9 cellular contexts compared by ENCODE assay signal in genomic region chr2:241273552-241273988, GRCh38. TPM values are rescaled to one million over a fixed set of nuclear protein-coding genes. Genes with fewer than 3 reads are reported as not detected.
A peak's percentile ranks its signal among the peaks of the same experiment; 100 is the strongest.
DNase-seq lines count a peak whose midpoint lies in the region; ATAC-seq and TF ChIP-seq lines count a peak whose summit lies in the region.
"Had no signal": no experiment of that assay in that cellular context is flagged by ENCODE, and none has a peak within 500 bp of the region (broad histone marks: within the 10 kb centered on the region; RNA-seq: fewer than 3 reads in every experiment).

No MANE protein-coding gene starts in this region.

- peaks cover 0 to 48% (median 25%) of the 10 kb centered on the region in 3 donors for H3K4me1 ChIP-seq in gastroesophageal sphincter

- no peak for TF ChIP-seq POLR2A in gastroesophageal sphincter (IDR thresholded peaks at IDR 0.05)

- WGBS in gastroesophageal sphincter (ENCODE audit: low coverage in 1 of 2), 2 donors = 71 to 79% methylated on average over 5 to 6 of the region's 7 CpGs

- H3K36me3 ChIP-seq in gastroesophageal sphincter = peaks cover 0 to 9% of the 10 kb centered on the region in 2 donors

- TF ChIP-seq EP300 in gastroesophageal sphincter (IDR thresholded peaks at IDR 0.05) = no peak

- H3K9me3 Mint-ChIP-seq in T-helper 1 cell treated with Interleukin-12 subunit alpha and Interleukin-12 subunit beta and Interleukin-4 antibody, amounts not matched to agents 30 μg/mL and 1 μg/mL, for 36 hours = peaks cover 17% of the 10 kb centered on the region
- H3K9me3 Mint-ChIP-seq in WTC11 = peaks cover 13% of the 10 kb centered on the region; the same call in 1 of the 2 replicates
- peaks cover 11% of the 10 kb centered on the region in 2 donors for H3K9me3 Mint-ChIP-seq in stimulated activated naive B cell treated with anti-CD40 and anti-IgM and Interleukin-4, amounts not matched to agents 10 μg/mL and 1 μg/mL and 100 μg/mL, for 72 hours

- H3K27me3 ChIP-seq in gastroesophageal sphincter = no peaks in the 10 kb centered on the region
- H3K27me3 ChIP-seq: spleen had no signal

- POLR2A ChIA-PET in WTC11 (lab: Charles Lee) = interaction anchor here (0.7 kb wide), 1 partner anchor 77 kb away, joined by 3 read pairs; no protein-coding TSS in a partner anchor

- peak overlapping the region in 1 of 2 donors; percentile 99 for H3K4me3 ChIP-seq in gastroesophageal sphincter

- H3K4me1 Mint-ChIP-seq in T-helper 1 cell treated with Interleukin-12 subunit alpha and Interleukin-12 subunit beta and Interleukin-4 antibody, amounts not matched to agents 30 μg/mL and 1 μg/mL, for 36 hours (ENCODE audit: low read depth) = peaks cover 24% of the 10 kb centered on the region
- peaks cover 25% of the 10 kb centered on the region for H3K4me1 Mint-ChIP-seq in WTC11
- H3K4me1 Mint-ChIP-seq in stimulated activated naive B cell treated with anti-CD40 and anti-IgM and Interleukin-4, amounts not matched to agents 10 μg/mL and 1 μg/mL and 100 μg/mL, for 72 hours = peaks cover 40 to 62% of the 10 kb centered on the region in 2 donors

- peak overlapping the region; percentile 70 for H3K4me3 Mint-ChIP-seq in T-helper 1 cell treated with Interleukin-12 subunit alpha and Interleukin-12 subunit beta and Interleukin-4 antibody, amounts not matched to agents 30 μg/mL and 1 μg/mL, for 36 hours
- peak overlapping the region; percentile 70 for H3K4me3 Mint-ChIP-seq in WTC11
- peak overlapping the region; percentile 75 to 93 for H3K4me3 Mint-ChIP-seq in stimulated activated naive B cell treated with anti-CD40 and anti-IgM and Interleukin-4, amounts not matched to agents 10 μg/mL and 1 μg/mL and 100 μg/mL, for 72 hours

- peaks cover 33% of the 10 kb centered on the region for H3K36me3 Mint-ChIP-seq in T-helper 1 cell treated with Interleukin-12 subunit alpha and Interleukin-12 subunit beta and Interleukin-4 antibody, amounts not matched to agents 30 μg/mL and 1 μg/mL, for 36 hours (ENCODE audit: low read depth)
- H3K36me3 Mint-ChIP-seq in WTC11 = no peaks in the 10 kb centered on the region
- H3K36me3 Mint-ChIP-seq in stimulated activated naive B cell treated with anti-CD40 and anti-IgM and Interleukin-4, amounts not matched to agents 10 μg/mL and 1 μg/mL and 100 μg/mL, for 72 hours = peaks cover 25 to 55% of the 10 kb centered on the region in 2 donors

- no peak overlapping the region for H3K27ac Mint-ChIP-seq in T-helper 1 cell treated with Interleukin-12 subunit alpha and Interleukin-12 subunit beta and Interleukin-4 antibody, amounts not matched to agents 30 μg/mL and 1 μg/mL, for 36 hours
- peak overlapping the region; percentile 78 for H3K27ac Mint-ChIP-seq in WTC11
- H3K27ac Mint-ChIP-seq in stimulated activated naive B cell treated with anti-CD40 and anti-IgM and Interleukin-4, amounts not matched to agents 10 μg/mL and 1 μg/mL and 100 μg/mL, for 72 hours = no peak overlapping the region

- ATAC-seq in WTC11 = peak; percentile 25
- no peak for ATAC-seq in gastroesophageal sphincter
- ATAC-seq in stimulated activated naive B cell treated with anti-CD40 and anti-IgM and Interleukin-4, amounts not matched to agents 10 μg/mL and 1 μg/mL and 100 μg/mL, for 72 hours (replicated peaks) = no peak

- H3K9me3 ChIP-seq in gastroesophageal sphincter = no peaks in the 10 kb centered on the region

- TF ChIP-seq CTCF in WTC11 (IDR thresholded peaks at IDR 0.05) (no peak), gastroesophageal sphincter (IDR thresholded peaks at IDR 0.05) (no peak)

- H3K27me3 Mint-ChIP-seq in T-helper 1 cell treated with Interleukin-12 subunit alpha and Interleukin-12 subunit beta and Interleukin-4 antibody, amounts not matched to agents 30 μg/mL and 1 μg/mL, for 36 hours (ENCODE audit: low read depth) = no peaks in the 10 kb centered on the region
- H3K27me3 Mint-ChIP-seq in WTC11 (ENCODE audit: low read depth) = no peaks in the 10 kb centered on the region
- no peaks in the 10 kb centered on the region for H3K27me3 Mint-ChIP-seq in stimulated activated naive B cell treated with anti-CD40 and anti-IgM and Interleukin-4, amounts not matched to agents 10 μg/mL and 1 μg/mL and 100 μg/mL, for 72 hours

- no peak for DNase-seq in T-helper 1 cell
- DNase-seq in WTC11 (ENCODE audit: low spot score) = no peak
- no peak for DNase-seq in stimulated activated naive B cell treated with anti-CD40 and anti-IgM and Interleukin-4, amounts not matched to agents 10 μg/mL and 1 μg/mL and 100 μg/mL, for 72 hours
- DNase-seq in CD1c-positive myeloid dendritic cell (ENCODE audit: extremely low spot score) = no peak
- no peak for DNase-seq in T1000 (lab: John Stamatoyannopoulos, UW)
- no peak for DNase-seq in hepatic stellate cell (ENCODE audit: low spot score)
- DNase-seq: spleen had no signal

- CTCF ChIA-PET in WTC11 (lab: Charles Lee) = no interaction called here

- H3K27ac ChIP-seq in gastroesophageal sphincter = peak overlapping the region; percentile 97 to 98 (median 98)

TF ChIP-seq in WTC11, 78 proteins besides CTCF, POLR2A, EP300 and RAD21:
- TF ChIP-seq, protein P1, sequence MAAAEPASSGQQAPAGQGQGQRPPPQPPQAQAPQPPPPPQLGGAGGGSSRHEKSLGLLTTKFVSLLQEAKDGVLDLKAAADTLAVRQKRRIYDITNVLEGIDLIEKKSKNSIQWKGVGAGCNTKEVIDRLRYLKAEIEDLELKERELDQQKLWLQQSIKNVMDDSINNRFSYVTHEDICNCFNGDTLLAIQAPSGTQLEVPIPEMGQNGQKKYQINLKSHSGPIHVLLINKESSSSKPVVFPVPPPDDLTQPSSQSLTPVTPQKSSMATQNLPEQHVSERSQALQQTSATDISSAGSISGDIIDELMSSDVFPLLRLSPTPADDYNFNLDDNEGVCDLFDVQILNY (CRISPR knock-in tag; IDR thresholded peaks at IDR 0.05) = no peak
- no peak for TF ChIP-seq MYBL2 (CRISPR knock-in tag; IDR thresholded peaks at IDR 0.05)

RNA-seq across cellular contexts. Expression of gene HDLBP, which starts 41.9 kb away (rescaled TPM):
- total RNA-seq in WTC11 (2021) (330 to 368 TPM (median 346 TPM) in 3 replicates), gastroesophageal sphincter (100 to 1,000 TPM; 279 to 367 (median 295) TPM)

RNA-seq across cellular contexts. Expression of gene SEPTIN2, which starts 42.2 kb away (rescaled TPM):
- 347 to 354 TPM (median 353 TPM) in 3 replicates for total RNA-seq in WTC11 (2021)
- 100 to 1,000 TPM; 317 to 360 (median 330) TPM for total RNA-seq in gastroesophageal sphincter
